ENCODE assay signal across 24 cellular contexts in genomic region chr11:79199729-79200354, GRCh38.
DNase-seq lines count a peak whose midpoint lies in the region; ATAC-seq and TF ChIP-seq lines count a peak whose summit lies in the region.
"Had no signal": no experiment of that assay in that cellular context is flagged by ENCODE, and none has a peak within 500 bp of the region (broad histone marks: within the 10 kb centered on the region; RNA-seq: fewer than 3 reads in every experiment).

No MANE protein-coding gene starts in this region.

- H3K27ac ChIP-seq in right atrium auricular region = no peak overlapping the region
- H3K27ac ChIP-seq in psoas muscle = no peak overlapping the region
- H3K27ac ChIP-seq: C4-2B, PC-9 had no signal

- no peak for DNase-seq in Right ventricle myocardium superior
- no peak for DNase-seq in right atrium auricular region (ENCODE audit: low spot score)
- DNase-seq in left cardiac atrium = no peak
- DNase-seq in psoas muscle = no peak
- DNase-seq in GM10248 (ENCODE audit: extremely low spot score) = no peak
- DNase-seq in activated CD4-positive, CD25-positive, alpha-beta regulatory T cell (lab: John Stamatoyannopoulos, UW) = no peak
- DNase-seq in NCI-H2081 (lab: John Stamatoyannopoulos, UW) = no peak
- DNase-seq: 8988T; CD8-positive, alpha-beta memory T cell; EL; GF-D8; KBM-7; MM.1S; NCI-H1092; NCI-H1436 treated with DMSO at 0.1 percent for 48 hours; NCI-H1930; NCI-H2227 treated with DMSO at 0.1 percent for 48 hours; NCI-H510A; NCI-H748 treated with DMSO at 0.1 percent for 48 hours; PC-9; RPMI8226; SIG-M5; SK-N-SH had no signal

- POLR2A ChIA-PET in GM10248 (lab: Yijun Ruan, JAX) = no interaction called here

- peaks cover 0 to 11% of the 10 kb centered on the region in 2 donors for H3K4me1 ChIP-seq in right atrium auricular region
- no peaks in the 10 kb centered on the region for H3K4me1 ChIP-seq in psoas muscle

- H3K4me3 ChIP-seq in right atrium auricular region (no peak overlapping the region), psoas muscle (no peak overlapping the region)
- H3K4me3 ChIP-seq: PC-9 had no signal

- intact Hi-C loops in Right ventricle myocardium superior (cut with DNase I) = no loop called here
- intact Hi-C loops in left cardiac atrium (cut with DNase I) = no loop called here
- intact Hi-C loops in psoas muscle (cut with DNase I) = no loop called here

- H3K27me3 ChIP-seq in right atrium auricular region (no peaks in the 10 kb centered on the region), psoas muscle (ENCODE audit: insufficient read depth in 3 of 3, low read length in 2 of 3) (no peaks in the 10 kb centered on the region)

- WGBS in psoas muscle, 3 donors = 30 to 47% (median 34%) methylated on average over 7 of the region's 7 CpGs

- H3K9me3 ChIP-seq in right atrium auricular region (no peaks in the 10 kb centered on the region), psoas muscle (no peaks in the 10 kb centered on the region)
- H3K9me3 ChIP-seq: SK-N-SH had no signal

- no peak for TF ChIP-seq CTCF in right atrium auricular region (IDR thresholded peaks at IDR 0.05)
- no peak for TF ChIP-seq CTCF in psoas muscle (IDR thresholded peaks at IDR 0.05)
- no peak for TF ChIP-seq CTCF in GM10248 (IDR thresholded peaks at IDR 0.05; ENCODE audit: control extremely low read depth, extremely low read depth, low read depth, missing control alignments)

- H3K36me3 ChIP-seq in right atrium auricular region (no peaks in the 10 kb centered on the region), psoas muscle (ENCODE audit: insufficient read depth in 1 of 2, low read depth in 1 of 2) (no peaks in the 10 kb centered on the region)

- ATAC-seq in Right ventricle myocardium superior (ENCODE audit: poor library complexity) (peak; percentile 82), left cardiac atrium (peak; percentile 57 to 61), psoas muscle (peak in 3 of 4 donors; percentile 50 to 84 (median 75))

- CTCF ChIA-PET in GM10248 (lab: Yijun Ruan, JAX) = interaction anchor here (1.0 kb wide), 1 partner anchor 74 kb away, joined by 3 read pairs; no protein-coding TSS in a partner anchor
